Comparison of ENCODE assay signal across 10 cellular contexts in the genomic region with DNA sequence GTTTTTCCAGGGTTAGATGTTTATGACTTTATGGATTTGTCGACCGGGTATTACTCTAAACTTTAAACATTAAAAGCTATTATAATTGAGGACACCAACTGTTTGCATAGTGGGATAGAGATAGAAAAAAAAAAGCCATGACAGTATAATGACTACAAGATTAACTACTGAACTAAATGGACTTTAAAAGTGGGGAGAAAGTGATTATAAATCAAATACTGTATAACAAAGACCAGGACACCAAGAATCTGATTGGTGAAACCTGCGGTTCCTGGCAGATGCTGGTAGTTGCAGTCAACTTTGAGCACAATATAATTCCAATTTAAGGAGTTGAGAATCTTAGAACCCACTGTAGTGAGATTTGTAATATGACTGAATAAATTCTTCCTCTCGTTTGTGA. TPM values are rescaled to one million over a fixed set of nuclear protein-coding genes. Genes with fewer than 3 reads are reported as not detected.
DNase-seq lines count a peak whose midpoint lies in the region; ATAC-seq and TF ChIP-seq lines count a peak whose summit lies in the region.
"Had no signal": no experiment of that assay in that cellular context is flagged by ENCODE, and none has a peak within 500 bp of the region (broad histone marks: within the 10 kb centered on the region; RNA-seq: fewer than 3 reads in every experiment).

No MANE protein-coding gene starts in this region.

- H3K9me3 Mint-ChIP-seq in activated T-cell treated with anti-CD3 and anti-CD28 coated beads, Interleukin-2, amount 50 U/mL, for 24 hours: no peaks in the 10 kb centered on the region
- no peaks in the 10 kb centered on the region for H3K9me3 Mint-ChIP-seq in activated naive CD8-positive, alpha-beta T cell treated with anti-CD3 and anti-CD28 coated beads, Interleukin-2, amount 50 U/mL, for 24 hours

- no peaks in the 10 kb centered on the region for H3K27me3 Mint-ChIP-seq in activated T-cell treated with anti-CD3 and anti-CD28 coated beads, Interleukin-2, amount 50 U/mL, for 24 hours
- no peaks in the 10 kb centered on the region for H3K27me3 Mint-ChIP-seq in activated naive CD8-positive, alpha-beta T cell treated with anti-CD3 and anti-CD28 coated beads, Interleukin-2, amount 50 U/mL, for 24 hours

- TF ChIP-seq POLR2A in thyroid gland (IDR thresholded peaks at IDR 0.05): no peak

- no peaks in the 10 kb centered on the region for H3K27me3 ChIP-seq in thyroid gland

- peaks cover 53% of the 10 kb centered on the region for H3K36me3 Mint-ChIP-seq in activated T-cell treated with anti-CD3 and anti-CD28 coated beads, Interleukin-2, amount 50 U/mL, for 24 hours (ENCODE audit: low read depth)
- H3K36me3 Mint-ChIP-seq in activated naive CD8-positive, alpha-beta T cell treated with anti-CD3 and anti-CD28 coated beads, Interleukin-2, amount 50 U/mL, for 24 hours (ENCODE audit: low read depth): peaks cover 32% of the 10 kb centered on the region

- peaks cover 27 to 29% of the 10 kb centered on the region in 2 donors for H3K4me1 ChIP-seq in thyroid gland

- intact Hi-C loops in thyroid gland (cut with DNase I): no loop called here

- H3K27ac ChIP-seq in thyroid gland: no peak overlapping the region

- no peaks in the 10 kb centered on the region for H3K9me3 ChIP-seq in thyroid gland

- H3K4me3 Mint-ChIP-seq in activated T-cell treated with anti-CD3 and anti-CD28 coated beads, Interleukin-2, amount 50 U/mL, for 24 hours: peak overlapping the region; percentile 99
- peak overlapping the region; percentile 98 for H3K4me3 Mint-ChIP-seq in activated naive CD8-positive, alpha-beta T cell treated with anti-CD3 and anti-CD28 coated beads, Interleukin-2, amount 50 U/mL, for 24 hours

- peak overlapping the region; percentile 67 for H3K27ac Mint-ChIP-seq in activated T-cell treated with anti-CD3 and anti-CD28 coated beads, Interleukin-2, amount 50 U/mL, for 24 hours
- no peak overlapping the region for H3K27ac Mint-ChIP-seq in activated naive CD8-positive, alpha-beta T cell treated with anti-CD3 and anti-CD28 coated beads, Interleukin-2, amount 50 U/mL, for 24 hours

- peak overlapping the region in 2 of 3 donors; percentile 21 to 81 for H3K4me3 ChIP-seq in thyroid gland (replicated peaks in 1 of 3)

- no peak for ATAC-seq in activated naive CD8-positive, alpha-beta T cell treated with anti-CD3 and anti-CD28 coated beads, Interleukin-2, amount 50 U/mL, for 24 hours
- no peak for ATAC-seq in HG03565 (IDR thresholded peaks at IDR 0.05; ENCODE audit: unreplicated experiment)

- DNase-seq in activated T-cell treated with anti-CD3 and anti-CD28 coated beads, Interleukin-2, amount 50 U/mL, for 24 hours: no peak
- DNase-seq in activated T-cell treated with anti-CD3 and anti-CD28 coated beads for 4 hours: no peak
- DNase-seq in activated naive CD8-positive, alpha-beta T cell treated with anti-CD3 and anti-CD28 coated beads, Interleukin-2, amount 50 U/mL, for 24 hours: no peak
- DNase-seq in left kidney (ENCODE audit: low read depth, low spot score): peak; percentile 40
- no peak for DNase-seq in thyroid gland
- DNase-seq in stimulated activated CD4-positive, alpha-beta T cell treated with anti-CD3 and anti-CD28 coated beads, Interleukin-15, amount 100 ng/mL, for 24 hours: no peak
- no peak for DNase-seq in DMS114 treated with DMSO at 0.1 percent for 48 hours (lab: John Stamatoyannopoulos, UW; ENCODE audit: unreplicated experiment)
- DNase-seq: amniotic stem cell, DMS79 treated with DMSO at 0.1 percent for 48 hours had no signal

- H3K4me1 Mint-ChIP-seq in activated T-cell treated with anti-CD3 and anti-CD28 coated beads, Interleukin-2, amount 50 U/mL, for 24 hours (ENCODE audit: low read depth): peaks cover 48% of the 10 kb centered on the region
- H3K4me1 Mint-ChIP-seq in activated naive CD8-positive, alpha-beta T cell treated with anti-CD3 and anti-CD28 coated beads, Interleukin-2, amount 50 U/mL, for 24 hours: peaks cover 50% of the 10 kb centered on the region

- H3K36me3 ChIP-seq in thyroid gland: no peaks in the 10 kb centered on the region

- WGBS in thyroid gland, 2 donors: 12 to 16% methylated on average over 4 of the region's 4 CpGs

- TF ChIP-seq CTCF in thyroid gland (IDR thresholded peaks at IDR 0.05): no peak

RNA-seq across cellular contexts. Expression of a gene that starts 2.5 kb away (rescaled TPM):
- 10 to 100 TPM; 38.5 to 47.8 (median 42.1) TPM for total RNA-seq in thyroid gland

RNA-seq across cellular contexts. Expression of a gene that starts 47.3 kb away (rescaled TPM):
- 1 to 10 TPM in 2 of 4 donors, under 1 TPM in 2; 0.11 to 2.0 (median 0.80) TPM for total RNA-seq in thyroid gland
